14 cellular contexts compared by ENCODE assay signal in genomic region chr19:16874250-16874977, GRCh38. TPM values are rescaled to one million over a fixed set of nuclear protein-coding genes. Genes with fewer than 3 reads are reported as not detected.
DNase-seq lines count a peak whose midpoint lies in the region; ATAC-seq and TF ChIP-seq lines count a peak whose summit lies in the region.
"Had no signal": no experiment of that assay in that cellular context is flagged by ENCODE, and none has a peak within 500 bp of the region (broad histone marks: within the 10 kb centered on the region; RNA-seq: fewer than 3 reads in every experiment).

No MANE protein-coding gene starts in this region.

- TF ChIP-seq POLR2A in upper lobe of left lung (IDR thresholded peaks at IDR 0.05), result no peak

- H3K36me3 ChIP-seq in upper lobe of left lung (peaks cover 34 to 81% (median 73%) of the 10 kb centered on the region in 4 donors), Karpas-422 (ENCODE audit: insufficient read depth, low read length) (peaks cover 21% of the 10 kb centered on the region)

- H3K4me1 ChIP-seq in upper lobe of left lung (peaks cover 26 to 51% (median 36%) of the 10 kb centered on the region in 4 donors), Karpas-422 (ENCODE audit: low read length) (no peaks in the 10 kb centered on the region)
- H3K4me1 ChIP-seq: SJSA1 had no signal

- no peak for DNase-seq in activated naive CD4-positive, alpha-beta T cell (lab: John Stamatoyannopoulos, UW)
- DNase-seq in activated CD4-positive, alpha-beta memory T cell treated with anti-CD3 and anti-CD28 coated beads for 36 hours, result no peak
- no peak for DNase-seq in glutamatergic neuron
- DNase-seq in upper lobe of left lung, result no peak
- DNase-seq in Karpas-422, result no peak
- no peak for DNase-seq in islet precursor cell
- DNase-seq: activated CD4-positive, alpha-beta T cell treated with anti-CD3 and anti-CD28 coated beads, Interleukin-2, amount 50 U/mL, for 48 hours; AML-193; NCI-H1436 had no signal

- H3K9me2 ChIP-seq in Karpas-422 (replicated peaks; ENCODE audit: insufficient read depth, low read length), result no peaks in the 10 kb centered on the region

- H3K4me2 ChIP-seq in Karpas-422 (ENCODE audit: low read depth, low read length, poor library complexity, severe bottlenecking), result no peak overlapping the region

- peak overlapping the region; percentile 82 to 91 (median 86) for H3K27ac ChIP-seq in upper lobe of left lung
- H3K27ac ChIP-seq in Karpas-422 (ENCODE audit: low read length), result no peak overlapping the region
- H3K27ac ChIP-seq: SJSA1 had no signal

- H3K27me3 ChIP-seq in upper lobe of left lung, result no peaks in the 10 kb centered on the region
- H3K27me3 ChIP-seq in Karpas-422 (ENCODE audit: low read length), result no peaks in the 10 kb centered on the region
- H3K27me3 ChIP-seq: esophagus muscularis mucosa, SJSA1, tibial nerve had no signal

- CTCF ChIA-PET in activated CD4-positive, alpha-beta memory T cell treated with anti-CD3 and anti-CD28 coated beads for 36 hours (lab: Charles Lee), result no interaction called here

- no peak overlapping the region for H3K9ac ChIP-seq in Karpas-422 (ENCODE audit: low read length)

- H3K4me1 Mint-ChIP-seq in activated naive CD4-positive, alpha-beta T cell treated with anti-CD3 and anti-CD28 coated beads, Interleukin-2, amount 50 U/mL, for 24 hours, result peaks cover 15% of the 10 kb centered on the region
- H3K4me1 Mint-ChIP-seq in activated CD4-positive, alpha-beta memory T cell treated with anti-CD3 and anti-CD28 coated beads for 36 hours (ENCODE audit: low read depth), result peaks cover 11% of the 10 kb centered on the region
- peaks cover 5% of the 10 kb centered on the region for H3K4me1 Mint-ChIP-seq in glutamatergic neuron (ENCODE audit: low read depth, unreplicated experiment)

- intact Hi-C loops in activated CD4-positive, alpha-beta memory T cell treated with anti-CD3 and anti-CD28 coated beads for 36 hours (cut with micrococcal nuclease), result no loop called here

- H3K36me3 Mint-ChIP-seq in activated naive CD4-positive, alpha-beta T cell treated with anti-CD3 and anti-CD28 coated beads, Interleukin-2, amount 50 U/mL, for 24 hours, result peaks cover 16% of the 10 kb centered on the region
- peaks cover 37% of the 10 kb centered on the region for H3K36me3 Mint-ChIP-seq in activated CD4-positive, alpha-beta memory T cell treated with anti-CD3 and anti-CD28 coated beads for 36 hours
- H3K36me3 Mint-ChIP-seq in glutamatergic neuron (ENCODE audit: unreplicated experiment), result peaks cover 11% of the 10 kb centered on the region

- H3K9me3 Mint-ChIP-seq in activated naive CD4-positive, alpha-beta T cell treated with anti-CD3 and anti-CD28 coated beads, Interleukin-2, amount 50 U/mL, for 24 hours, result no peaks in the 10 kb centered on the region
- no peaks in the 10 kb centered on the region for H3K9me3 Mint-ChIP-seq in activated CD4-positive, alpha-beta memory T cell treated with anti-CD3 and anti-CD28 coated beads for 36 hours
- H3K9me3 Mint-ChIP-seq in glutamatergic neuron (ENCODE audit: unreplicated experiment), result peaks cover 7% of the 10 kb centered on the region

- no peaks in the 10 kb centered on the region for H4K20me1 ChIP-seq in Karpas-422 (ENCODE audit: insufficient read depth, low read depth, low read length)

- peak overlapping the region; percentile 93 for H3K27ac Mint-ChIP-seq in activated naive CD4-positive, alpha-beta T cell treated with anti-CD3 and anti-CD28 coated beads, Interleukin-2, amount 50 U/mL, for 24 hours
- peak overlapping the region; percentile 67 for H3K27ac Mint-ChIP-seq in activated CD4-positive, alpha-beta memory T cell treated with anti-CD3 and anti-CD28 coated beads for 36 hours
- H3K27ac Mint-ChIP-seq in glutamatergic neuron (ENCODE audit: unreplicated experiment), result peak overlapping the region; percentile 40

- no peak for TF ChIP-seq EP300 in upper lobe of left lung (IDR thresholded peaks at IDR 0.05)

- H2AFZ ChIP-seq in Karpas-422 (ENCODE audit: low read length), result no peak overlapping the region

- POLR2A ChIA-PET in activated CD4-positive, alpha-beta memory T cell treated with anti-CD3 and anti-CD28 coated beads for 36 hours (lab: Charles Lee), result no interaction called here

- 93 to 100% methylated on average over 1 of the region's 1 CpG for WGBS in upper lobe of left lung, 2 donors

- H3K79me2 ChIP-seq in Karpas-422 (ENCODE audit: low read length), result peaks cover 8% of the 10 kb centered on the region; the same call in 1 of the 2 replicates

- ATAC-seq in upper lobe of left lung (ENCODE audit: low FRiP score in 2 of 2) (no peak), HG03442 (IDR thresholded peaks at IDR 0.05; ENCODE audit: unreplicated experiment) (no peak)

- H3K4me3 ChIP-seq in upper lobe of left lung, result no peak overlapping the region
- no peak overlapping the region for H3K4me3 ChIP-seq in Karpas-422 (ENCODE audit: low read length)
- H3K4me3 ChIP-seq: esophagus muscularis mucosa, SJSA1, tibial nerve had no signal

- H3K9me3 ChIP-seq in upper lobe of left lung (no peaks in the 10 kb centered on the region), Karpas-422 (ENCODE audit: low read length) (no peaks in the 10 kb centered on the region)
- H3K9me3 ChIP-seq: esophagus muscularis mucosa, SJSA1, tibial nerve had no signal

- H3K27me3 Mint-ChIP-seq in activated naive CD4-positive, alpha-beta T cell treated with anti-CD3 and anti-CD28 coated beads, Interleukin-2, amount 50 U/mL, for 24 hours, result no peaks in the 10 kb centered on the region
- no peaks in the 10 kb centered on the region for H3K27me3 Mint-ChIP-seq in activated CD4-positive, alpha-beta memory T cell treated with anti-CD3 and anti-CD28 coated beads for 36 hours
- peaks cover 6% of the 10 kb centered on the region for H3K27me3 Mint-ChIP-seq in glutamatergic neuron (ENCODE audit: unreplicated experiment)

- no peak for TF ChIP-seq CTCF in glutamatergic neuron (IDR thresholded peaks at IDR 0.05; ENCODE audit: partially characterized antibody, unreplicated experiment)
- no peak for TF ChIP-seq CTCF in upper lobe of left lung (IDR thresholded peaks at IDR 0.05)

- peak overlapping the region; percentile 32 for H3K4me3 Mint-ChIP-seq in activated naive CD4-positive, alpha-beta T cell treated with anti-CD3 and anti-CD28 coated beads, Interleukin-2, amount 50 U/mL, for 24 hours
- no peak overlapping the region for H3K4me3 Mint-ChIP-seq in activated CD4-positive, alpha-beta memory T cell treated with anti-CD3 and anti-CD28 coated beads for 36 hours
- H3K4me3 Mint-ChIP-seq in glutamatergic neuron (ENCODE audit: unreplicated experiment), result peak overlapping the region; percentile 44

RNA-seq across cellular contexts. Expression of gene F2RL3, which starts 14.4 kb away (rescaled TPM):
- not detected for total RNA-seq in activated CD4-positive, alpha-beta memory T cell treated with anti-CD3 and anti-CD28 coated beads for 36 hours
- total RNA-seq in glutamatergic neuron (ENCODE audit: unreplicated experiment) (not detected), upper lobe of left lung (100 to 1,000 TPM in 1 of 6 donors, 10 to 100 TPM in 4, 1 to 10 TPM in 1; 7.3 to 130 (median 23.2) TPM)
- not detected in 2 replicates for total RNA-seq in Karpas-422 (2014; rRNA removed; shearing (Covaris generic); ENCODE audit: low replicate concordance)

RNA-seq across cellular contexts. Expression of gene SIN3B, which starts 45.2 kb away (rescaled TPM):
- 10 to 100 TPM; 21.9 to 23.4 TPM for total RNA-seq in activated CD4-positive, alpha-beta memory T cell treated with anti-CD3 and anti-CD28 coated beads for 36 hours
- total RNA-seq in glutamatergic neuron (ENCODE audit: unreplicated experiment) (97.9 TPM), upper lobe of left lung (100 to 1,000 TPM in 2 of 6 donors, 10 to 100 TPM in 4; 38.2 to 385 (median 63.5) TPM)
- total RNA-seq in Karpas-422 (2014; rRNA removed; shearing (Covaris generic); ENCODE audit: low replicate concordance), result 19.4 and 29.2 TPM in 2 replicates

Comparison
In these comparisons a context has a peak if more than half of its experiments do, and no peak if none do; other contexts are left out.
1. H3K27ac Mint-ChIP-seq: peak in every context shown above with its lines; median percentile 93 in activated naive CD4-positive, alpha-beta T cell treated with anti-CD3 and anti-CD28 coated beads, Interleukin-2, amount 50 U/mL, for 24 hours; 67 in activated CD4-positive, alpha-beta memory T cell treated with anti-CD3 and anti-CD28 coated beads for 36 hours; 40 in glutamatergic neuron.